In the genomic region with DNA sequence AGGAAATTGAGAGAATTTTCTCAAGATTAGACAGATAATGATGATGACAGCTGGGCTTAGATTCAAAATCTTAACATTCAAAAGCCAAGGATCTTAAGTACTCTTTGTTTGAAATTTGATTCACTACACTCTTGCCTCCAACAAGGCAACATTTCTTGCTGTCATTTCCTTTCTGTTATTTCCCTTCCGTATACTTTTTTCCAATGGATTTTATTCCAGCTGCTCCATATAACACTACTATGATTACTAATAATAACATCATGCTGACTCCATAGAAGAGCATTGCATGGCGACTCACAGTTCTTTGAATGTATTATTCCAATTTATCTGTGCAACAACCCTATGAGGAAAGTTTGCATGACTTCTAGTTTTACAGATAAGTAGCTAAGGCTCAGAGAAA, we compare ENCODE assay signal across 1 cellular context.
TF ChIP-seq lines count a peak whose summit lies in the region.

No MANE protein-coding gene starts in this region.

TF ChIP-seq in neural cell, 6 proteins besides CTCF, POLR2A, EP300 and RAD21 (continued from another document):
- TF ChIP-seq REST (IDR thresholded peaks at IDR 0.05; ENCODE audit: borderline replicate concordance) = no peak
